In the genomic region with DNA sequence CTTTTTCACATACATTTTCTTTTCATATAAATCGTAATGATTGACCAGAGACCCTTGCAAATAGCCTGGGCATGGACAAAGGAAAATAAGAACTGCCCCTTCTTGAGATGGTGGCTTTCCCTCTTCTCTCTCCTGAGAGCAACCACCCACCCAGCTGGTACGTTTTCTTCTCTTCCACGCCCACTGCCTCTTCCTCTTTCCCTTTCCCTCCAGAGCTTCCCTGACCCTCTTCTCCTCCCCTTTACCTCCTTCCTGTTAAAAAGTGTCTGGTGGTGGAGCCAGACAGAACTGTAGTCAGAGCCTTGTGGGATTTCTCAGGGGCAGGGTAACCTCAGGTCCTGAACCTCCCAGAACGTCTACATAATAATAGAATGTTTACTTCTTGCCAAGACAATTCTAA, we compare ENCODE assay signal across 27 cellular contexts. TPM values are rescaled to one million over a fixed set of nuclear protein-coding genes. Genes with fewer than 3 reads are reported as not detected.
"Had no signal": no experiment of that assay in that cellular context is flagged by ENCODE, and none has a peak within 500 bp of the region (broad histone marks: within the 10 kb centered on the region; RNA-seq: fewer than 3 reads in every experiment).

No MANE protein-coding gene starts in this region.

- H3K36me3 Mint-ChIP-seq: activated naive CD4-positive, alpha-beta T cell treated with anti-CD3 and anti-CD28 coated beads, Interleukin-2, amount 10 ng/mL, durations not matched to agents 7 days and 5 days; T-cell had no signal

- H3K27ac Mint-ChIP-seq: activated CD4-positive, alpha-beta T cell treated with anti-CD3 and anti-CD28 coated beads, Interleukin-2, amount 10 ng/mL, durations not matched to agents 7 days and 5 days; activated naive CD4-positive, alpha-beta T cell treated with anti-CD3 and anti-CD28 coated beads, Interleukin-2, amount 10 ng/mL, durations not matched to agents 7 days and 5 days; activated naive CD8-positive, alpha-beta T cell treated with anti-CD3 and anti-CD28 coated beads, Interleukin-2, amount 50 U/mL, for 24 hours; T-cell had no signal

- H3K4me3 Mint-ChIP-seq: activated CD4-positive, alpha-beta T cell treated with anti-CD3 and anti-CD28 coated beads, Interleukin-2, amount 10 ng/mL, durations not matched to agents 7 days and 5 days; activated naive CD4-positive, alpha-beta T cell treated with anti-CD3 and anti-CD28 coated beads, Interleukin-2, amount 10 ng/mL, durations not matched to agents 7 days and 5 days; activated naive CD8-positive, alpha-beta T cell treated with anti-CD3 and anti-CD28 coated beads, Interleukin-2, amount 50 U/mL, for 24 hours; activated T-cell treated with anti-CD3 and anti-CD28 coated beads, Interleukin-2, amount 50 U/mL, for 4 hours; central memory CD8-positive, alpha-beta T cell; neural crest cell; stimulated activated naive CD8-positive, alpha-beta T cell treated with anti-CD3 and anti-CD28 coated beads, Interleukin-15, amount 100 ng/mL, for 72 hours; T-cell had no signal

- H3K36me3 ChIP-seq: brain microvascular endothelial cell, colonic mucosa, left lung, pancreas, right lobe of liver, suprapubic skin had no signal

- H3K4me3 ChIP-seq: colonic mucosa, left lung, pancreas, right lobe of liver, suprapubic skin had no signal

- H3K9me3 Mint-ChIP-seq: activated CD4-positive, alpha-beta T cell treated with anti-CD3 and anti-CD28 coated beads, Interleukin-2, amount 10 ng/mL, durations not matched to agents 7 days and 5 days; activated naive CD4-positive, alpha-beta T cell treated with anti-CD3 and anti-CD28 coated beads, Interleukin-2, amount 10 ng/mL, durations not matched to agents 7 days and 5 days; activated naive CD8-positive, alpha-beta T cell treated with anti-CD3 and anti-CD28 coated beads, Interleukin-2, amount 50 U/mL, for 24 hours; activated T-cell treated with anti-CD3 and anti-CD28 coated beads, Interleukin-2, amount 50 U/mL, for 4 hours; central memory CD8-positive, alpha-beta T cell; neural crest cell; stimulated activated naive CD8-positive, alpha-beta T cell treated with anti-CD3 and anti-CD28 coated beads, Interleukin-15, amount 100 ng/mL, for 72 hours; T-cell had no signal

- H3K4me1 Mint-ChIP-seq: activated naive CD4-positive, alpha-beta T cell treated with anti-CD3 and anti-CD28 coated beads, Interleukin-2, amount 10 ng/mL, durations not matched to agents 7 days and 5 days; activated naive CD8-positive, alpha-beta T cell treated with anti-CD3 and anti-CD28 coated beads, Interleukin-2, amount 50 U/mL, for 24 hours; neural crest cell; stimulated activated naive CD8-positive, alpha-beta T cell treated with anti-CD3 and anti-CD28 coated beads, Interleukin-15, amount 100 ng/mL, for 72 hours had no signal

- H3K9me3 ChIP-seq: colonic mucosa, left lung, pancreas, right lobe of liver, suprapubic skin had no signal

- ATAC-seq: activated CD4-positive, CD25-positive, alpha-beta regulatory T cell treated with anti-CD3 and anti-CD28 coated beads, Interleukin-2, amount 50 U/mL, for 24 hours; activated naive CD8-positive, alpha-beta T cell treated with anti-CD3 and anti-CD28 coated beads, Interleukin-2, amount 50 U/mL, for 24 hours; activated T-cell treated with anti-CD3 and anti-CD28 coated beads, Interleukin-2, amount 50 U/mL, for 4 hours; left lung; pancreas; stimulated activated naive CD8-positive, alpha-beta T cell treated with anti-CD3 and anti-CD28 coated beads, Interleukin-15, amount 100 ng/mL, for 72 hours; T-cell had no signal

- H3K27me3 ChIP-seq: brain microvascular endothelial cell, colonic mucosa, left lung, pancreas, right lobe of liver, suprapubic skin had no signal

- H3K27ac ChIP-seq: brain microvascular endothelial cell, colonic mucosa, pancreas, right lobe of liver, suprapubic skin had no signal

- H3K27me3 Mint-ChIP-seq: stimulated activated naive CD8-positive, alpha-beta T cell treated with anti-CD3 and anti-CD28 coated beads, Interleukin-15, amount 100 ng/mL, for 72 hours had no signal

- H3K4me1 ChIP-seq: colonic mucosa, suprapubic skin had no signal

- DNase-seq: activated CD4-positive, alpha-beta T cell treated with anti-CD3 and anti-CD28 coated beads, Interleukin-2, amount 10 ng/mL, durations not matched to agents 7 days and 5 days; activated CD8-positive, alpha-beta memory T cell treated with anti-CD3 and anti-CD28 coated beads, Interleukin-2, amount 50 U/mL, for 4 hours; activated naive CD4-positive, alpha-beta T cell treated with anti-CD3 and anti-CD28 coated beads, Interleukin-2, amount 10 ng/mL, durations not matched to agents 7 days and 5 days; activated naive CD8-positive, alpha-beta T cell treated with anti-CD3 and anti-CD28 coated beads, Interleukin-2, amount 50 U/mL, for 24 hours; activated T-cell treated with anti-CD3 and anti-CD28 coated beads, Interleukin-2, amount 50 U/mL, for 4 hours; anterior cingulate cortex; brain microvascular endothelial cell; colonic mucosa; foreskin melanocyte; hypothalamus; left lung; mammary epithelial cell; midbrain; pancreas; right lobe of liver; small intestine; stimulated activated CD4-positive, alpha-beta T cell treated with anti-CD3 and anti-CD28 coated beads, Interleukin-15, amount 100 ng/mL, for 24 hours; stimulated activated CD4-positive, alpha-beta T cell treated with anti-CD3 and anti-CD28 coated beads, Interleukin-4, amount 100 ng/mL, for 1 hour; stimulated activated naive CD8-positive, alpha-beta T cell treated with anti-CD3 and anti-CD28 coated beads, Interleukin-15, amount 100 ng/mL, for 72 hours; T-cell had no signal

RNA-seq across cellular contexts. Expression of a gene that starts 23.2 kb away (rescaled TPM):
- total RNA-seq: activated CD4-positive, alpha-beta T cell treated with anti-CD3 and anti-CD28 coated beads, Interleukin-2, amount 10 ng/mL, durations not matched to agents 7 days and 5 days; epithelial cell of proximal tubule; kidney epithelial cell; mammary epithelial cell; pulmonary artery endothelial cell had no signal
